Comparison of ENCODE assay signal across 9 cellular contexts in genomic region chr16:1230471-1231212, GRCh38. TPM values are rescaled to one million over a fixed set of nuclear protein-coding genes. Genes with fewer than 3 reads are reported as not detected.
"Had no signal": no experiment of that assay in that cellular context is flagged by ENCODE, and none has a peak within 500 bp of the region (broad histone marks: within the 10 kb centered on the region; RNA-seq: fewer than 3 reads in every experiment).

No MANE protein-coding gene starts in this region.

RNA-seq across cellular contexts. Expression of gene TPSB2, which starts 0.7 kb away (rescaled TPM):
- total RNA-seq: LHCN-M2, MCF 10A, NCI-H460, OCI-LY7, PC-9, RPMI7951, SJCRH30, SK-MEL-5 had no signal
- polyA plus RNA-seq: K562 had no signal

RNA-seq across cellular contexts. Expression of gene TPSG1, which starts 5.6 kb away (rescaled TPM):
- total RNA-seq: K562, LHCN-M2, MCF 10A, NCI-H460, OCI-LY7, PC-9, SJCRH30, SK-MEL-5 had no signal
- polyA plus RNA-seq: K562 had no signal

RNA-seq across cellular contexts. Expression of gene TPSAB1, which starts 9.9 kb away (rescaled TPM):
- total RNA-seq: K562, LHCN-M2, MCF 10A, NCI-H460, OCI-LY7, PC-9, SJCRH30, SK-MEL-5 had no signal
- polyA plus RNA-seq: K562 had no signal

RNA-seq across cellular contexts. Expression of gene TPSD1, which starts 25.2 kb away (rescaled TPM):
- total RNA-seq: K562, LHCN-M2, MCF 10A, NCI-H460, OCI-LY7, PC-9, RPMI7951, SJCRH30, SK-MEL-5 had no signal
- polyA plus RNA-seq: K562 had no signal
